17 cellular contexts compared by ENCODE assay signal in the genomic region with DNA sequence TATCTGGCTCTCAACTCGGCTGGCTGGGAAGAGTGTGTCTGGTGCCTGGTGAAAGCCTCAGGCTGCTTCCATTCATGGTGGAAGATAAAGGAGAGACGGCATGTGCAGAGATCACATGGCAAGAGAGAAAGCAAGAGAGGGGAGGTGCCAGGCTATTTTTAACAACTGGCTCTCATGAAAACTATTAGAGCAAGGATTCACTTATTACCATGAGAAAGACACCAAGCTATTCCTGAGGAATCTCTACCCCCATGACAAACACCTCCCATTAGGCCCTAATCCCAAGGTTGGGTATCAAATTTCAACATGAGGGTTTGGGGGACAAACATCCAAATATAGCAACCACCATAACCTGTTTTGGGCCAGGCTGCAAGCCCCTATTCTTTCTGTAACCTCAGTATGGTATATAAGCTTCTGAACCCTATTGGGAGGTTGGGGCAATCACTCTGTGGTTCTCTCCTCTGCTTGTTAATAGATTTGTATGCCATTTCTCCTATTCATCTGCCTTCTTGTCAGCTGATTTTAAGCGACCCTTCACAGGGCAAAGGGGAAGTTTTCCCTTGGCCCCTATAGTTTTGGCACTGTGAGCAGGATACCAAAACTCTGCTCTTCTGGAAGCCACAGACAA.
DNase-seq lines count a peak whose midpoint lies in the region; ATAC-seq and TF ChIP-seq lines count a peak whose summit lies in the region.
"Had no signal": no experiment of that assay in that cellular context is flagged by ENCODE, and none has a peak within 500 bp of the region (broad histone marks: within the 10 kb centered on the region; RNA-seq: fewer than 3 reads in every experiment).

No MANE protein-coding gene starts in this region.

- ATAC-seq in HG02678 (IDR thresholded peaks at IDR 0.05; ENCODE audit: unreplicated experiment), result no peak
- ATAC-seq: A549, GM12878 had no signal

- H3K36me3 ChIP-seq in HUES6 (ENCODE audit: control insufficient read depth, insufficient read depth, low read length), result no peaks in the 10 kb centered on the region
- no peaks in the 10 kb centered on the region for H3K36me3 ChIP-seq in endodermal cell (ENCODE audit: control insufficient read depth, insufficient read depth, low read length)

- no peak overlapping the region for H3K4me3 Mint-ChIP-seq in endodermal cell
- H3K4me3 Mint-ChIP-seq in activated CD4-positive, alpha-beta memory T cell treated with anti-CD3 and anti-CD28 coated beads for 36 hours, result no peak overlapping the region
- H3K4me3 Mint-ChIP-seq: CD4-positive, alpha-beta T cell had no signal

- CTCF ChIA-PET in activated CD4-positive, alpha-beta memory T cell treated with anti-CD3 and anti-CD28 coated beads for 36 hours (lab: Charles Lee), result no interaction called here

- H3K9me3 Mint-ChIP-seq in endodermal cell, result peaks cover 12% of the 10 kb centered on the region
- peaks cover 22% of the 10 kb centered on the region for H3K9me3 Mint-ChIP-seq in activated CD4-positive, alpha-beta memory T cell treated with anti-CD3 and anti-CD28 coated beads for 36 hours

- no peak for TF ChIP-seq CTCF in endodermal cell (conservative IDR thresholded peaks at IDR 0.05)

- H3K4me3 ChIP-seq in HUES6 (ENCODE audit: low read depth, low read length), result peak overlapping the region; percentile 38
- no peak overlapping the region for H3K4me3 ChIP-seq in endodermal cell (ENCODE audit: low read length)
- H3K4me3 ChIP-seq: A549, GM12878 had no signal

- DNase-seq in ELF-1 (ENCODE audit: low read depth, low spot score) (peak; percentile 69), endodermal cell (peak; percentile 65), kidney tubule cell (ENCODE audit: low spot score) (peak; percentile 31), DMS 273 (lab: John Stamatoyannopoulos, UW; ENCODE audit: unreplicated experiment) (no peak)
- no peak for DNase-seq in activated CD4-positive, alpha-beta memory T cell treated with anti-CD3 and anti-CD28 coated beads for 36 hours
- DNase-seq: Caco-2; CD4-positive, alpha-beta T cell; DMS153; MV-4-11; NCI-H187; NCI-H226; NCI-H526 had no signal

- H3K4me1 ChIP-seq in HUES6 (ENCODE audit: control insufficient read depth, insufficient read depth, low read length) (peaks cover 40% of the 10 kb centered on the region), endodermal cell (ENCODE audit: control insufficient read depth, insufficient read depth, low read length) (peaks cover 8% of the 10 kb centered on the region)
- H3K4me1 ChIP-seq: A549 had no signal

- H3K27me3 ChIP-seq in HUES6 (ENCODE audit: control insufficient read depth, insufficient read depth, low read length), result peaks cover 60% of the 10 kb centered on the region
- H3K27me3 ChIP-seq in endodermal cell (ENCODE audit: control insufficient read depth, insufficient read depth, low read length, poor library complexity, severe bottlenecking), result no peaks in the 10 kb centered on the region

- peaks cover 37% of the 10 kb centered on the region for H3K27me3 Mint-ChIP-seq in endodermal cell (ENCODE audit: insufficient read depth)
- H3K27me3 Mint-ChIP-seq in activated CD4-positive, alpha-beta memory T cell treated with anti-CD3 and anti-CD28 coated beads for 36 hours, result no peaks in the 10 kb centered on the region
- H3K27me3 Mint-ChIP-seq: CD4-positive, alpha-beta T cell had no signal

- H3K27ac Mint-ChIP-seq in endodermal cell, result peak overlapping the region; percentile 7
- no peak overlapping the region for H3K27ac Mint-ChIP-seq in activated CD4-positive, alpha-beta memory T cell treated with anti-CD3 and anti-CD28 coated beads for 36 hours
- H3K27ac Mint-ChIP-seq: CD4-positive, alpha-beta T cell had no signal

- intact Hi-C loops in activated CD4-positive, alpha-beta memory T cell treated with anti-CD3 and anti-CD28 coated beads for 36 hours (cut with micrococcal nuclease), result no loop called here

- H3K36me3 Mint-ChIP-seq in endodermal cell (ENCODE audit: low read depth), result peaks cover 13% of the 10 kb centered on the region
- H3K36me3 Mint-ChIP-seq in activated CD4-positive, alpha-beta memory T cell treated with anti-CD3 and anti-CD28 coated beads for 36 hours, result peaks cover 41% of the 10 kb centered on the region

- peak overlapping the region; percentile 56; the same call in 1 of the 2 replicates for H3K27ac ChIP-seq in HUES6 (ENCODE audit: low read depth, low read length)
- H3K27ac ChIP-seq in endodermal cell (ENCODE audit: low read depth, low read length), result no peak overlapping the region
- H3K27ac ChIP-seq: A549, KMS-11 had no signal

- H3K9me3 ChIP-seq in HUES6 (ENCODE audit: control insufficient read depth, insufficient read depth, low read depth, low read length), result no peaks in the 10 kb centered on the region
- H3K9me3 ChIP-seq in endodermal cell (ENCODE audit: control insufficient read depth, low read length), result peaks cover 4% of the 10 kb centered on the region
- H3K9me3 ChIP-seq: A549 had no signal

- H3K9ac ChIP-seq in HUES6 (ENCODE audit: low read length), result peak overlapping the region; percentile 49
- no peak overlapping the region for H3K9ac ChIP-seq in endodermal cell (ENCODE audit: extremely low read depth, low read length, poor library complexity, severe bottlenecking)
- H3K9ac ChIP-seq: KMS-11 had no signal

- 61 to 82% methylated on average over 2 to 3 of the region's 3 CpGs for WGBS in endodermal cell (ENCODE audit: insufficient coverage in 1 of 2, insufficient read length in 1 of 2), 2 experiments

- POLR2A ChIA-PET in activated CD4-positive, alpha-beta memory T cell treated with anti-CD3 and anti-CD28 coated beads for 36 hours (lab: Charles Lee), result no interaction called here

- H3K4me1 Mint-ChIP-seq in endodermal cell, result peaks cover 41% of the 10 kb centered on the region
- no peaks in the 10 kb centered on the region for H3K4me1 Mint-ChIP-seq in activated CD4-positive, alpha-beta memory T cell treated with anti-CD3 and anti-CD28 coated beads for 36 hours (ENCODE audit: low read depth)

Comparison
In these comparisons a context has a peak if more than half of its experiments do, and no peak if none do; other contexts are left out.
1. DNase-seq: peak in ELF-1 (single experiment), endodermal cell (single experiment) and kidney tubule cell (single experiment); none in activated CD4-positive, alpha-beta memory T cell treated with anti-CD3 and anti-CD28 coated beads for 36 hours (single experiment) and DMS 273 (single experiment).